In genomic region chr14:28652782-28653181, GRCh38 we compare ENCODE assay signal across 18 cellular contexts.
DNase-seq lines count a peak whose midpoint lies in the region; ATAC-seq, FAIRE-seq and TF ChIP-seq lines count a peak whose summit lies in the region.
"Had no signal": no experiment of that assay in that cellular context is flagged by ENCODE, and none has a peak within 500 bp of the region (broad histone marks: within the 10 kb centered on the region; RNA-seq: fewer than 3 reads in every experiment).

No MANE protein-coding gene starts in this region.

- TF ChIP-seq CTCF in foreskin fibroblast (IDR thresholded peaks at IDR 0.05; ENCODE audit: low read depth, low read length) (no peak), endothelial cell (IDR thresholded peaks at IDR 0.05; ENCODE audit: unreplicated experiment) (no peak)

- H3K4me1 Mint-ChIP-seq in endothelial cell (ENCODE audit: unreplicated experiment) = no peaks in the 10 kb centered on the region
- H3K4me1 Mint-ChIP-seq: activated CD4-positive, alpha-beta T cell treated with anti-CD3 and anti-CD28 coated beads, Interleukin-2, amount 10 ng/mL, durations not matched to agents 24 days and 14 days; naive B cell had no signal

- peak; percentile 74 for DNase-seq in DMS153 treated with DMSO at 0.1 percent for 48 hours (lab: John Stamatoyannopoulos, UW; ENCODE audit: unreplicated experiment)
- peak; percentile 89 for DNase-seq in M059J (ENCODE audit: low read depth)
- DNase-seq in amniotic epithelial cell (ENCODE audit: low read depth) = peak; percentile 92
- DNase-seq in foreskin fibroblast = peak; percentile 14 to 52
- no peak for DNase-seq in endothelial cell (ENCODE audit: low spot score)
- DNase-seq in GM12892 (ENCODE audit: insufficient read length) = no peak
- DNase-seq in Right ventricle myocardium inferior (ENCODE audit: missing footprints) = no peak
- DNase-seq: activated CD4-positive, alpha-beta T cell treated with anti-CD3 and anti-CD28 coated beads, Interleukin-2, amount 10 ng/mL, durations not matched to agents 24 days and 14 days; activated T-cell treated with anti-CD3 and anti-CD28 coated beads, Interleukin-2, amount 50 U/mL, for 48 hours; aorta; BE2C; effector memory CD8-positive, alpha-beta T cell; left ventricle myocardium superior; naive B cell; retina; T-helper 2 cell had no signal

- H3K4me3 Mint-ChIP-seq in endothelial cell (ENCODE audit: unreplicated experiment) = no peak overlapping the region
- H3K4me3 Mint-ChIP-seq: activated CD4-positive, alpha-beta T cell treated with anti-CD3 and anti-CD28 coated beads, Interleukin-2, amount 10 ng/mL, durations not matched to agents 24 days and 14 days; effector memory CD8-positive, alpha-beta T cell; naive B cell; stimulated activated naive CD8-positive, alpha-beta T cell treated with anti-CD3 and anti-CD28 coated beads, Interleukin-15, Interleukin-2, amounts not matched to agents 100 ng/mL and 50 ng/mL, for 24 hours had no signal

- no peak overlapping the region for H3K27ac Mint-ChIP-seq in endothelial cell (ENCODE audit: unreplicated experiment)
- H3K27ac Mint-ChIP-seq: activated CD4-positive, alpha-beta T cell treated with anti-CD3 and anti-CD28 coated beads, Interleukin-2, amount 10 ng/mL, durations not matched to agents 24 days and 14 days; effector memory CD8-positive, alpha-beta T cell; naive B cell; stimulated activated naive CD8-positive, alpha-beta T cell treated with anti-CD3 and anti-CD28 coated beads, Interleukin-15, Interleukin-2, amounts not matched to agents 100 ng/mL and 50 ng/mL, for 24 hours had no signal

- no peak for TF ChIP-seq POLR2A in GM12892 (IDR thresholded peaks at IDR 0.05; ENCODE audit: low read depth, low read length)

- H3K4me3 ChIP-seq in foreskin fibroblast (ENCODE audit: low read depth in 1 of 2, low read length in 2 of 2) = no peak overlapping the region

- no peak for FAIRE-seq in GM12892 (lab: Jason Lieb, UNC)

- H3K27me3 Mint-ChIP-seq in endothelial cell (ENCODE audit: unreplicated experiment) = no peaks in the 10 kb centered on the region
- H3K27me3 Mint-ChIP-seq: activated CD4-positive, alpha-beta T cell treated with anti-CD3 and anti-CD28 coated beads, Interleukin-2, amount 10 ng/mL, durations not matched to agents 24 days and 14 days; effector memory CD8-positive, alpha-beta T cell; naive B cell; stimulated activated naive CD8-positive, alpha-beta T cell treated with anti-CD3 and anti-CD28 coated beads, Interleukin-15, Interleukin-2, amounts not matched to agents 100 ng/mL and 50 ng/mL, for 24 hours had no signal

- ATAC-seq in GM21786 (IDR thresholded peaks at IDR 0.05; ENCODE audit: unreplicated experiment) (no peak), Right ventricle myocardium inferior (no peak)
- ATAC-seq: effector memory CD8-positive, alpha-beta T cell; left ventricle myocardium superior had no signal

- intact Hi-C loops in Right ventricle myocardium inferior (cut with DNase I) = no loop called here

- H3K9me3 Mint-ChIP-seq in endothelial cell (ENCODE audit: unreplicated experiment) = no peaks in the 10 kb centered on the region

- no peaks in the 10 kb centered on the region for H3K36me3 Mint-ChIP-seq in endothelial cell (ENCODE audit: low read depth, unreplicated experiment)
- H3K36me3 Mint-ChIP-seq: naive B cell had no signal

Comparison
In these comparisons a context has a peak if more than half of its experiments do, and no peak if none do; other contexts are left out.
1. DNase-seq: peak in DMS153 treated with DMSO at 0.1 percent for 48 hours (single experiment), M059J (single experiment), amniotic epithelial cell (single experiment) and foreskin fibroblast (2 of 2); none in endothelial cell (single experiment), GM12892 (single experiment) and Right ventricle myocardium inferior (single experiment).